Comparison of ENCODE assay signal across 18 cellular contexts in the genomic region with DNA sequence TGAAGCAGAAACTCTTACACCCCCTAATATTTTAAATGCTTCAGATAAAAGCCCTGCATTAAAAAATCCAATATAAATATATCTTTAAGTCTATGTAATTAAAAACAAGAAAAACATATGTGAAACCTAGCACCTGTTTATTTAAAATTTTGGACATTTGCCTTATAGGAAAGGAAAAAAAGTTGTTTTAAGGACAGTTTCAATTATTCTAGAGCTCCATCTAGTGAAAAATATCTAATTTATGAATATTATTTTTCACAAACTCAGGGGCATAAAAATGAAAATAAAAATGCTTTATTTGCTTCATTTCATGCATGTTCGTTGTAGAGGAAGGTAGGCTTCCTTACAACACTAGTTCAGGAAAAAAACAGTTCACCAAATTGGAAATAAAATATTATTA. TPM values are rescaled to one million over a fixed set of nuclear protein-coding genes. Genes with fewer than 3 reads are reported as not detected.
DNase-seq lines count a peak whose midpoint lies in the region; ATAC-seq, FAIRE-seq and TF ChIP-seq lines count a peak whose summit lies in the region.
"Had no signal": no experiment of that assay in that cellular context is flagged by ENCODE, and none has a peak within 500 bp of the region (broad histone marks: within the 10 kb centered on the region; RNA-seq: fewer than 3 reads in every experiment).

No MANE protein-coding gene starts in this region.

- H3K4me3 Mint-ChIP-seq in activated CD8-positive, alpha-beta T cell treated with anti-CD3 and anti-CD28 coated beads for 36 hours, result no peak overlapping the region
- no peak overlapping the region for H3K4me3 Mint-ChIP-seq in activated CD8-positive, alpha-beta T cell treated with anti-CD3 and anti-CD28 coated beads, Interleukin-2, amount 10 ng/mL, durations not matched to agents 7 days and 5 days
- H3K4me3 Mint-ChIP-seq: activated CD4-positive, alpha-beta T cell treated with anti-CD3 and anti-CD28 coated beads, Interleukin-2, amount 10 ng/mL, durations not matched to agents 24 days and 14 days; endodermal cell had no signal

- POLR2A ChIA-PET in activated CD8-positive, alpha-beta T cell treated with anti-CD3 and anti-CD28 coated beads for 36 hours (lab: Charles Lee), result no interaction called here
- POLR2A ChIA-PET in activated CD8-positive, alpha-beta T cell treated with anti-CD3 and anti-CD28 coated beads, Interleukin-2, amount 10 ng/mL, durations not matched to agents 7 days and 5 days (lab: Charles Lee), result no interaction called here
- POLR2A ChIA-PET in endothelial cell of umbilical vein (lab: Charles Lee), result no interaction called here

- no peaks in the 10 kb centered on the region for H3K79me2 ChIP-seq in endothelial cell of umbilical vein (ENCODE audit: control insufficient read depth, insufficient read depth, low read length)
- H3K79me2 ChIP-seq in smooth muscle cell (ENCODE audit: low read depth), result no peaks in the 10 kb centered on the region

- H3K4me1 Mint-ChIP-seq in activated CD8-positive, alpha-beta T cell treated with anti-CD3 and anti-CD28 coated beads for 36 hours (ENCODE audit: low read depth), result no peaks in the 10 kb centered on the region
- no peaks in the 10 kb centered on the region for H3K4me1 Mint-ChIP-seq in activated CD8-positive, alpha-beta T cell treated with anti-CD3 and anti-CD28 coated beads, Interleukin-2, amount 10 ng/mL, durations not matched to agents 7 days and 5 days (ENCODE audit: low read depth)
- H3K4me1 Mint-ChIP-seq: endodermal cell had no signal

- H3K4me1 ChIP-seq in endothelial cell of umbilical vein (ENCODE audit: control insufficient read depth, extremely low read depth, insufficient read depth, low read length) (peaks cover 5% of the 10 kb centered on the region), smooth muscle cell (ENCODE audit: low read depth) (no peaks in the 10 kb centered on the region)

- no peak for DNase-seq in activated CD8-positive, alpha-beta T cell treated with anti-CD3 and anti-CD28 coated beads for 36 hours
- DNase-seq in activated CD8-positive, alpha-beta T cell treated with anti-CD3 and anti-CD28 coated beads, Interleukin-2, amount 10 ng/mL, durations not matched to agents 7 days and 5 days, result no peak
- DNase-seq in OCI-M1 (lab: John Stamatoyannopoulos, UW) (peak; percentile 20), endothelial cell of umbilical vein (ENCODE audit: low read depth, low spot score) (peak; percentile 16), smooth muscle cell (lab: John Stamatoyannopoulos, UW; ENCODE audit: unreplicated experiment) (no peak)
- no peak for DNase-seq in effector CD4-positive, alpha-beta T cell
- DNase-seq: ACHN; activated CD4-positive, alpha-beta T cell treated with anti-CD3 and anti-CD28 coated beads, Interleukin-2, amount 10 ng/mL, durations not matched to agents 24 days and 14 days; DMS 273 treated with DMSO at 0.1 percent for 48 hours; endodermal cell; mesenchymal stem cell; NCI-H226; occipital lobe; T-helper 2 cell had no signal

- H3K4me3 ChIP-seq in endothelial cell of umbilical vein (replicated peaks in 1 of 3; ENCODE audit: insufficient read depth in 1 of 3, low read depth in 1 of 3, low read length in 3 of 3), result no peak overlapping the region
- H3K4me3 ChIP-seq in smooth muscle cell, result no peak overlapping the region

- H3K27me3 Mint-ChIP-seq in activated CD8-positive, alpha-beta T cell treated with anti-CD3 and anti-CD28 coated beads for 36 hours, result no peaks in the 10 kb centered on the region
- no peaks in the 10 kb centered on the region for H3K27me3 Mint-ChIP-seq in activated CD8-positive, alpha-beta T cell treated with anti-CD3 and anti-CD28 coated beads, Interleukin-2, amount 10 ng/mL, durations not matched to agents 7 days and 5 days (ENCODE audit: low read depth)

- H3K27ac ChIP-seq in endothelial cell of umbilical vein (ENCODE audit: insufficient read depth, low read depth, low read length) (no peak overlapping the region), smooth muscle cell (ENCODE audit: low read depth) (no peak overlapping the region)

- H3K36me3 ChIP-seq in endothelial cell of umbilical vein (ENCODE audit: control insufficient read depth in 2 of 2, extremely low read depth in 1 of 2, insufficient read depth in 2 of 2, low read length in 2 of 2) (no peaks in the 10 kb centered on the region), smooth muscle cell (ENCODE audit: low read depth) (no peaks in the 10 kb centered on the region)

- FAIRE-seq in endothelial cell of umbilical vein (lab: Jason Lieb, UNC), result peak; percentile 57
- FAIRE-seq: GM19239 had no signal

- ATAC-seq in activated CD8-positive, alpha-beta T cell treated with anti-CD3 and anti-CD28 coated beads for 36 hours, result no peak
- ATAC-seq in activated CD8-positive, alpha-beta T cell treated with anti-CD3 and anti-CD28 coated beads, Interleukin-2, amount 10 ng/mL, durations not matched to agents 7 days and 5 days, result no peak
- ATAC-seq in HG03469 (IDR thresholded peaks at IDR 0.05; ENCODE audit: unreplicated experiment) (no peak), HG03565 (IDR thresholded peaks at IDR 0.05; ENCODE audit: unreplicated experiment) (no peak)

- no peaks in the 10 kb centered on the region for H3F3A ChIP-seq in smooth muscle cell (ENCODE audit: low read depth)

- BruUV-seq in endothelial cell of umbilical vein (replicated peaks; lab: Mats Ljungman, UMichigan), result no TSS peak

- H3K27me3 ChIP-seq in endothelial cell of umbilical vein (ENCODE audit: control insufficient read depth in 2 of 2, insufficient read depth in 2 of 2, low read length in 2 of 2) (no peaks in the 10 kb centered on the region), smooth muscle cell (ENCODE audit: low read depth) (no peaks in the 10 kb centered on the region)

- TF ChIP-seq CTCF in activated CD8-positive, alpha-beta T cell treated with anti-CD3 and anti-CD28 coated beads for 36 hours (IDR thresholded peaks at IDR 0.05), result peak; percentile 38
- TF ChIP-seq CTCF in endothelial cell of umbilical vein (IDR thresholded peaks at IDR 0.05; ENCODE audit: extremely low read depth in 1 of 2, insufficient read depth in 1 of 2, low read depth in 1 of 2, low read length in 2 of 2), result no peak
- TF ChIP-seq CTCF in smooth muscle cell (IDR thresholded peaks at IDR 0.05; ENCODE audit: borderline replicate concordance, insufficient read depth, poor library complexity, severe bottlenecking), result peak; percentile 17

- CTCF ChIA-PET in activated CD8-positive, alpha-beta T cell treated with anti-CD3 and anti-CD28 coated beads for 36 hours (lab: Charles Lee), result interaction anchor here (0.7 to 1.6 kb wide), 6 partner anchors 9 to 372 kb away, joined by 3 to 6 read pairs (median 4); no protein-coding TSS in a partner anchor
- CTCF ChIA-PET in activated CD8-positive, alpha-beta T cell treated with anti-CD3 and anti-CD28 coated beads, Interleukin-2, amount 10 ng/mL, durations not matched to agents 7 days and 5 days (lab: Charles Lee), result interaction anchor here (1.1 to 1.2 kb wide), 4 partner anchors 9 to 372 kb away, joined by 3 read pairs; no protein-coding TSS in a partner anchor
- CTCF ChIA-PET in endothelial cell of umbilical vein (lab: Charles Lee), result interaction anchor here (0.6 to 3.5 kb wide), 20 partner anchors 9 to 385 kb away, joined by 3 to 46 read pairs (median 4); a partner anchor contains a TSS

- no peaks in the 10 kb centered on the region for H3K9me1 ChIP-seq in endothelial cell of umbilical vein (replicated peaks; ENCODE audit: control insufficient read depth, extremely low read depth, insufficient read depth, low read length)

- WGBS in smooth muscle cell (ENCODE audit: low lambda C conversion rate), result 81% methylated on average over 1 of the region's 1 CpG

- TF ChIP-seq POLR2A in endothelial cell of umbilical vein (IDR thresholded peaks at IDR 0.05; ENCODE audit: low read depth, low read length), result no peak

- H4K20me1 ChIP-seq in endothelial cell of umbilical vein (replicated peaks; ENCODE audit: control insufficient read depth, extremely low read depth, insufficient read depth, low read length), result no peaks in the 10 kb centered on the region
- no peaks in the 10 kb centered on the region for H4K20me1 ChIP-seq in smooth muscle cell (ENCODE audit: low read depth)

- no peaks in the 10 kb centered on the region for H3K9me3 ChIP-seq in endothelial cell of umbilical vein (replicated peaks; ENCODE audit: control insufficient read depth, insufficient read depth, low read length)
- no peaks in the 10 kb centered on the region for H3K9me3 ChIP-seq in smooth muscle cell (replicated peaks; ENCODE audit: low read depth)

- H3K36me3 Mint-ChIP-seq in activated CD8-positive, alpha-beta T cell treated with anti-CD3 and anti-CD28 coated beads for 36 hours (ENCODE audit: low read depth), result no peaks in the 10 kb centered on the region
- no peaks in the 10 kb centered on the region for H3K36me3 Mint-ChIP-seq in activated CD8-positive, alpha-beta T cell treated with anti-CD3 and anti-CD28 coated beads, Interleukin-2, amount 10 ng/mL, durations not matched to agents 7 days and 5 days (ENCODE audit: low read depth)

- no peaks in the 10 kb centered on the region for H3K9me3 Mint-ChIP-seq in activated CD8-positive, alpha-beta T cell treated with anti-CD3 and anti-CD28 coated beads for 36 hours
- H3K9me3 Mint-ChIP-seq in activated CD8-positive, alpha-beta T cell treated with anti-CD3 and anti-CD28 coated beads, Interleukin-2, amount 10 ng/mL, durations not matched to agents 7 days and 5 days (ENCODE audit: insufficient read depth), result no peaks in the 10 kb centered on the region
- H3K9me3 Mint-ChIP-seq: activated CD4-positive, alpha-beta T cell treated with anti-CD3 and anti-CD28 coated beads, Interleukin-2, amount 10 ng/mL, durations not matched to agents 24 days and 14 days; endodermal cell had no signal

- no peak overlapping the region for H3K9ac ChIP-seq in endothelial cell of umbilical vein (replicated peaks; ENCODE audit: extremely low read depth, insufficient read depth, low read length)
- no peak overlapping the region for H3K9ac ChIP-seq in smooth muscle cell (ENCODE audit: low read depth)

- intact Hi-C loops in activated CD8-positive, alpha-beta T cell treated with anti-CD3 and anti-CD28 coated beads for 36 hours (cut with micrococcal nuclease), result loop anchor here (2.0 kb wide), 1 partner anchor 347 kb away; no protein-coding TSS in a partner anchor
- intact Hi-C loops in endothelial cell of umbilical vein (cut with micrococcal nuclease), result loop anchor here (1.0 kb wide), 4 partner anchors 91 to 373 kb away; no protein-coding TSS in a partner anchor

- no peak overlapping the region for H2AFZ ChIP-seq in endothelial cell of umbilical vein (ENCODE audit: low read depth, low read length)
- no peak overlapping the region for H2AFZ ChIP-seq in smooth muscle cell (ENCODE audit: low read depth)

- dilution Hi-C loops in endothelial cell of umbilical vein (cut with MboI; ENCODE audit: extremely low pct_ligation_motif_present, low sequenced_read_pairs), result no loop called here

- no peak overlapping the region for H3K27ac Mint-ChIP-seq in activated CD8-positive, alpha-beta T cell treated with anti-CD3 and anti-CD28 coated beads for 36 hours
- no peak overlapping the region for H3K27ac Mint-ChIP-seq in activated CD8-positive, alpha-beta T cell treated with anti-CD3 and anti-CD28 coated beads, Interleukin-2, amount 10 ng/mL, durations not matched to agents 7 days and 5 days
- H3K27ac Mint-ChIP-seq: activated CD4-positive, alpha-beta T cell treated with anti-CD3 and anti-CD28 coated beads, Interleukin-2, amount 10 ng/mL, durations not matched to agents 24 days and 14 days; endodermal cell had no signal

- H3K4me2 ChIP-seq in endothelial cell of umbilical vein (ENCODE audit: insufficient read depth, low read length), result no peak overlapping the region
- H3K4me2 ChIP-seq in smooth muscle cell, result no peak overlapping the region

RNA-seq across cellular contexts. Expression of a gene that starts 26.1 kb away (rescaled TPM):
- total RNA-seq in activated CD8-positive, alpha-beta T cell treated with anti-CD3 and anti-CD28 coated beads for 36 hours, result not detected
- total RNA-seq in activated CD8-positive, alpha-beta T cell treated with anti-CD3 and anti-CD28 coated beads, Interleukin-2, amount 10 ng/mL, durations not matched to agents 7 days and 5 days, result not detected
- 0.30 and 0.35 TPM in 2 replicates for total RNA-seq in endothelial cell of umbilical vein
- 0.07 and 0.13 TPM in 2 replicates for polyA plus RNA-seq in endothelial cell of umbilical vein
- polyA plus RNA-seq in endothelial cell of umbilical vein (2011; cell fraction: cytosol; rRNA removed), result 0.04 and 0.06 TPM in 2 replicates
- polyA plus RNA-seq in endothelial cell of umbilical vein (2011; cell fraction: nucleus; rRNA removed), result 0.04 and 0.25 TPM in 2 replicates
- polyA plus RNA-seq in endothelial cell of umbilical vein (2012), result 0.13 and 0.16 TPM in 2 replicates
- polyA minus RNA-seq in endothelial cell of umbilical vein, result 0.21 TPM in 1 of 2 replicates, not detected in the other
- polyA minus RNA-seq in endothelial cell of umbilical vein (2011; cell fraction: cytosol; rRNA and poly(A)+ RNA removed), result not detected
- polyA minus RNA-seq in endothelial cell of umbilical vein (2011; cell fraction: nucleus; rRNA and poly(A)+ RNA removed), result 0.14 TPM in 1 of 2 replicates, not detected in the other
- total RNA-seq in smooth muscle cell, result 0.09 and 0.58 TPM in 2 replicates
- 0.39 TPM in 1 of 2 replicates, not detected in the other for polyA plus RNA-seq in smooth muscle cell
- total RNA-seq: activated CD4-positive, alpha-beta T cell treated with anti-CD3 and anti-CD28 coated beads, Interleukin-2, amount 10 ng/mL, durations not matched to agents 24 days and 14 days; endodermal cell; ureter had no signal

RNA-seq across cellular contexts. Expression of a gene that starts 26.5 kb away (rescaled TPM):
- 10 to 100 TPM in 1 of 2 experiments, 1 to 10 TPM in 1; 9.9 to 10.0 TPM for total RNA-seq in activated CD8-positive, alpha-beta T cell treated with anti-CD3 and anti-CD28 coated beads for 36 hours
- total RNA-seq in activated CD8-positive, alpha-beta T cell treated with anti-CD3 and anti-CD28 coated beads, Interleukin-2, amount 10 ng/mL, durations not matched to agents 7 days and 5 days, result 1 to 10 TPM; 3.8 to 4.2 TPM
- total RNA-seq in endothelial cell of umbilical vein (1.9 and 2.1 TPM in 2 replicates), smooth muscle cell (2.5 and 3.4 TPM in 2 replicates)
- polyA plus RNA-seq in endothelial cell of umbilical vein (0.38 and 0.52 TPM in 2 replicates), smooth muscle cell (2.0 and 2.6 TPM in 2 replicates)
- polyA plus RNA-seq in endothelial cell of umbilical vein (2011; cell fraction: cytosol; rRNA removed), result 0.74 and 0.80 TPM in 2 replicates
- 0.52 and 0.58 TPM in 2 replicates for polyA plus RNA-seq in endothelial cell of umbilical vein (2011; cell fraction: nucleus; rRNA removed)
- polyA plus RNA-seq in endothelial cell of umbilical vein (2012), result 2.5 and 2.8 TPM in 2 replicates
- polyA minus RNA-seq in endothelial cell of umbilical vein, result 0.75 and 0.79 TPM in 2 replicates
- 0.72 TPM for polyA minus RNA-seq in endothelial cell of umbilical vein (2011; cell fraction: cytosol; rRNA and poly(A)+ RNA removed)
- 0.38 TPM in 2 replicates for polyA minus RNA-seq in endothelial cell of umbilical vein (2011; cell fraction: nucleus; rRNA and poly(A)+ RNA removed)

RNA-seq across cellular contexts. Expression of a gene that starts 37.5 kb away (rescaled TPM):
- total RNA-seq in activated CD8-positive, alpha-beta T cell treated with anti-CD3 and anti-CD28 coated beads for 36 hours, result 1 to 10 TPM; 2.2 to 2.7 TPM
- 1 to 10 TPM; 1.6 to 2.9 TPM for total RNA-seq in activated CD8-positive, alpha-beta T cell treated with anti-CD3 and anti-CD28 coated beads, Interleukin-2, amount 10 ng/mL, durations not matched to agents 7 days and 5 days
- total RNA-seq in endothelial cell of umbilical vein (24.2 and 27.0 TPM in 2 replicates), smooth muscle cell (11.9 and 18.0 TPM in 2 replicates)
- polyA plus RNA-seq in endothelial cell of umbilical vein (12.7 and 22.0 TPM in 2 replicates), smooth muscle cell (9.2 and 10.2 TPM in 2 replicates)
- polyA plus RNA-seq in endothelial cell of umbilical vein (2011; cell fraction: cytosol; rRNA removed), result 18.6 and 25.6 TPM in 2 replicates
- 14.6 and 26.8 TPM in 2 replicates for polyA plus RNA-seq in endothelial cell of umbilical vein (2011; cell fraction: nucleus; rRNA removed)
- polyA plus RNA-seq in endothelial cell of umbilical vein (2012), result 20.5 and 20.7 TPM in 2 replicates
- 15.0 and 18.9 TPM in 2 replicates for polyA minus RNA-seq in endothelial cell of umbilical vein
- polyA minus RNA-seq in endothelial cell of umbilical vein (2011; cell fraction: cytosol; rRNA and poly(A)+ RNA removed), result 2.2 TPM
- 5.6 and 7.4 TPM in 2 replicates for polyA minus RNA-seq in endothelial cell of umbilical vein (2011; cell fraction: nucleus; rRNA and poly(A)+ RNA removed)

Comparison
In these comparisons a context has a peak if more than half of its experiments do, and no peak if none do; other contexts are left out.
1. DNase-seq: peak in OCI-M1 (single experiment) and endothelial cell of umbilical vein (single experiment); none in activated CD8-positive, alpha-beta T cell treated with anti-CD3 and anti-CD28 coated beads for 36 hours (single experiment), activated CD8-positive, alpha-beta T cell treated with anti-CD3 and anti-CD28 coated beads, Interleukin-2, amount 10 ng/mL, durations not matched to agents 7 days and 5 days (single experiment), smooth muscle cell (single experiment) and effector CD4-positive, alpha-beta T cell (single experiment).
2. CTCF ChIP-seq: peak in activated CD8-positive, alpha-beta T cell treated with anti-CD3 and anti-CD28 coated beads for 36 hours (single experiment) and smooth muscle cell (single experiment); none in endothelial cell of umbilical vein (0 of 2).